ENCODE assay signal across 1 cellular context in the genomic region with DNA sequence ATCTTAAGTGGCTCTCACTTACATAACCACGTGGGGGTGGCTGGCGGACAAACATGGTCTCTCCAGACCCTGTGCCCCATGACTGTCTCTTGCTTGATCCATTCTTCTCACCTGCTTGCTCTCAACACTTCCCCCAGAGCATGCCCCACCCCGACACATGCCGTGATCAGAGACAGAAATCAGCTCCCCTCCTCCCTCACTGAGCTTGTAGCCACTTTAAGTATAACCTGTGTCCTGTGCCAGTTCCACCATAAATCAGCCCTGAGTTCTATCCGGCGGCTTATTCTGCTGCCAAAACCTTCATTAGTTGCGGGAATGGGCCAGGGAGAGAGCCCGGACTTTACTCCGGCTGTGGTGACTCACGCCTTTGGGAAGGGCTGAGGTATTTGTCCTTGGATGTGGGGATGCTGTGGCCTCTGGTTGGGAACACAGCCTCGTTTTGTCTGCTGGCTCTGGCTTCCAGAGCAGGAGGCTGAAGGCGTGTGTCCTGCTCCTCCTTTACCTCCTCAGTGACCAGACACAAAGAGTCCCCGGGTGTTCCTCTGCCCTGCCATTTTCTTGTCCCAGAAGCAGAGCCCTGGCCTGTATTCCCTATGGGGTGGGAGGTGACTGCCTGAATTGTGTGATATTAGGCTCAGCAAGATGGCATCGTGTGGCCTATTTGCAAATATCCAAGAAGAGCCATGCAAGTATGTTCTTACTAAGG.
TF ChIP-seq lines count a peak whose summit lies in the region.

No MANE protein-coding gene starts in this region.

TF ChIP-seq in HepG2, 621 proteins besides CTCF, POLR2A, EP300 and RAD21 (continued from another document and continues in another):
- TF ChIP-seq, protein P1, sequence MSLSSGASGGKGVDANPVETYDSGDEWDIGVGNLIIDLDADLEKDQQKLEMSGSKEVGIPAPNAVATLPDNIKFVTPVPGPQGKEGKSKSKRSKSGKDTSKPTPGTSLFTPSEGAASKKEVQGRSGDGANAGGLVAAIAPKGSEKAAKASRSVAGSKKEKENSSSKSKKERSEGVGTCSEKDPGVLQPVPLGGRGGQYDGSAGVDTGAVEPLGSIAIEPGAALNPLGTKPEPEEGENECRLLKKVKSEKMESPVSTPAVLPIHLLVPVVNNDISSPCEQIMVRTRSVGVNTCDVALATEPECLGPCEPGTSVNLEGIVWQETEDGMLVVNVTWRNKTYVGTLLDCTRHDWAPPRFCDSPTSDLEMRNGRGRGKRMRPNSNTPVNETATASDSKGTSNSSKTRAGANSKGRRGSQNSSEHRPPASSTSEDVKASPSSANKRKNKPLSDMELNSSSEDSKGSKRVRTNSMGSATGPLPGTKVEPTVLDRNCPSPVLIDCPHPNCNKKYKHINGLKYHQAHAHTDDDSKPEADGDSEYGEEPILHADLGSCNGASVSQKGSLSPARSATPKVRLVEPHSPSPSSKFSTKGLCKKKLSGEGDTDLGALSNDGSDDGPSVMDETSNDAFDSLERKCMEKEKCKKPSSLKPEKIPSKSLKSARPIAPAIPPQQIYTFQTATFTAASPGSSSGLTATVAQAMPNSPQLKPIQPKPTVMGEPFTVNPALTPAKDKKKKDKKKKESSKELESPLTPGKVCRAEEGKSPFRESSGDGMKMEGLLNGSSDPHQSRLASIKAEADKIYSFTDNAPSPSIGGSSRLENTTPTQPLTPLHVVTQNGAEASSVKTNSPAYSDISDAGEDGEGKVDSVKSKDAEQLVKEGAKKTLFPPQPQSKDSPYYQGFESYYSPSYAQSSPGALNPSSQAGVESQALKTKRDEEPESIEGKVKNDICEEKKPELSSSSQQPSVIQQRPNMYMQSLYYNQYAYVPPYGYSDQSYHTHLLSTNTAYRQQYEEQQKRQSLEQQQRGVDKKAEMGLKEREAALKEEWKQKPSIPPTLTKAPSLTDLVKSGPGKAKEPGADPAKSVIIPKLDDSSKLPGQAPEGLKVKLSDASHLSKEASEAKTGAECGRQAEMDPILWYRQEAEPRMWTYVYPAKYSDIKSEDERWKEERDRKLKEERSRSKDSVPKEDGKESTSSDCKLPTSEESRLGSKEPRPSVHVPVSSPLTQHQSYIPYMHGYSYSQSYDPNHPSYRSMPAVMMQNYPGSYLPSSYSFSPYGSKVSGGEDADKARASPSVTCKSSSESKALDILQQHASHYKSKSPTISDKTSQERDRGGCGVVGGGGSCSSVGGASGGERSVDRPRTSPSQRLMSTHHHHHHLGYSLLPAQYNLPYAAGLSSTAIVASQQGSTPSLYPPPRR (CRISPR knock-in tag; IDR thresholded peaks at IDR 0.05; ENCODE audit: borderline replicate concordance), result peak; percentile 61; the same call in 1 of the 2 replicates
- TF ChIP-seq, protein P2, sequence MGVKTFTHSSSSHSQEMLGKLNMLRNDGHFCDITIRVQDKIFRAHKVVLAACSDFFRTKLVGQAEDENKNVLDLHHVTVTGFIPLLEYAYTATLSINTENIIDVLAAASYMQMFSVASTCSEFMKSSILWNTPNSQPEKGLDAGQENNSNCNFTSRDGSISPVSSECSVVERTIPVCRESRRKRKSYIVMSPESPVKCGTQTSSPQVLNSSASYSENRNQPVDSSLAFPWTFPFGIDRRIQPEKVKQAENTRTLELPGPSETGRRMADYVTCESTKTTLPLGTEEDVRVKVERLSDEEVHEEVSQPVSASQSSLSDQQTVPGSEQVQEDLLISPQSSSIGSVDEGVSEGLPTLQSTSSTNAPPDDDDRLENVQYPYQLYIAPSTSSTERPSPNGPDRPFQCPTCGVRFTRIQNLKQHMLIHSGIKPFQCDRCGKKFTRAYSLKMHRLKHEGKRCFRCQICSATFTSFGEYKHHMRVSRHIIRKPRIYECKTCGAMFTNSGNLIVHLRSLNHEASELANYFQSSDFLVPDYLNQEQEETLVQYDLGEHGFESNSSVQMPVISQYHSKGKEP (CRISPR knock-in tag; IDR thresholded peaks at IDR 0.05), result peak; percentile 2; the same call in 1 of the 2 replicates
- TF ChIP-seq ZNF782 (CRISPR knock-in tag; IDR thresholded peaks at IDR 0.05; ENCODE audit: borderline replicate concordance) (no peak), CAMTA2 (CRISPR knock-in tag; IDR thresholded peaks at IDR 0.05; ENCODE audit: borderline replicate concordance) (0 out of 2 replicates have a peak, but pooled peaks have one; percentile 4), ZBTB42 (CRISPR knock-in tag; IDR thresholded peaks at IDR 0.05) (no peak), REL (CRISPR knock-in tag; conservative IDR thresholded peaks at IDR 0.05) (no peak), ZSCAN29 (CRISPR knock-in tag; conservative IDR thresholded peaks at IDR 0.05) (no peak), BORCS8-MEF2B (CRISPR knock-in tag; IDR thresholded peaks at IDR 0.05) (no peak; the same call in 1 of the 2 replicates), TEAD3 (CRISPR knock-in tag; optimal IDR thresholded peaks at IDR 0.05; ENCODE audit: borderline replicate concordance) (peak; percentile 95), DR1 (CRISPR knock-in tag; IDR thresholded peaks at IDR 0.05) (peak; percentile 84), JUNB (CRISPR knock-in tag; IDR thresholded peaks at IDR 0.05; ENCODE audit: borderline replicate concordance) (peak; percentile 100), ARNTL (CRISPR knock-in tag; IDR thresholded peaks at IDR 0.05) (peak; percentile 74), MAFF (IDR thresholded peaks at IDR 0.05; ENCODE audit: low read depth, low read length) (no peak), SKI (IDR thresholded peaks at IDR 0.05; ENCODE audit: partially characterized antibody) (peak; percentile 83), ZNF510 (CRISPR knock-in tag; IDR thresholded peaks at IDR 0.05; ENCODE audit: low read depth) (no peak; the same call in 1 of the 2 replicates), CCAR2 (optimal IDR thresholded peaks at IDR 0.05; ENCODE audit: low read depth, low read length) (no peak), ZNF879 (CRISPR knock-in tag; IDR thresholded peaks at IDR 0.05) (no peak), ZNF766 (CRISPR knock-in tag; IDR thresholded peaks at IDR 0.05; ENCODE audit: borderline replicate concordance) (no peak), MEF2D (CRISPR knock-in tag; IDR thresholded peaks at IDR 0.05) (no peak; the same call in 1 of the 2 replicates), ZNF234 (CRISPR knock-in tag; conservative IDR thresholded peaks at IDR 0.05) (no peak), NFRKB (IDR thresholded peaks at IDR 0.05) (peak; percentile 75; the same call in 1 of the 2 replicates), RFXANK (CRISPR knock-in tag; IDR thresholded peaks at IDR 0.05) (peak; percentile 52; the same call in 1 of the 2 replicates), ZNF788 (CRISPR knock-in tag; IDR thresholded peaks at IDR 0.05; ENCODE audit: borderline replicate concordance) (peak; percentile 62; the same call in 1 of the 2 replicates), ZNF383 (CRISPR knock-in tag; IDR thresholded peaks at IDR 0.05; ENCODE audit: borderline replicate concordance) (no peak), ZZZ3 (CRISPR knock-in tag; IDR thresholded peaks at IDR 0.05; ENCODE audit: borderline replicate concordance) (no peak), ZNF20 (CRISPR knock-in tag; IDR thresholded peaks at IDR 0.05) (0 out of 2 replicates have a peak, but pooled peaks have one; percentile 13), ZNF326 (CRISPR knock-in tag; IDR thresholded peaks at IDR 0.05; ENCODE audit: borderline replicate concordance) (no peak), PHF5A (CRISPR knock-in tag; IDR thresholded peaks at IDR 0.05; ENCODE audit: low read depth, unreplicated experiment) (peak; percentile 90), MTF2 (CRISPR knock-in tag; IDR thresholded peaks at IDR 0.05; ENCODE audit: borderline replicate concordance) (peak; percentile 64; the same call in 1 of the 2 replicates)
- TF ChIP-seq, protein P3, sequence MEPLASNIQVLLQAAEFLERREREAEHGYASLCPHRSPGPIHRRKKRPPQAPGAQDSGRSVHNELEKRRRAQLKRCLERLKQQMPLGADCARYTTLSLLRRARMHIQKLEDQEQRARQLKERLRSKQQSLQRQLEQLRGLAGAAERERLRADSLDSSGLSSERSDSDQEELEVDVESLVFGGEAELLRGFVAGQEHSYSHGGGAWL (CRISPR knock-in tag; IDR thresholded peaks at IDR 0.05), result peak; percentile 29; the same call in 1 of the 2 replicates
- TF ChIP-seq, protein P4, sequence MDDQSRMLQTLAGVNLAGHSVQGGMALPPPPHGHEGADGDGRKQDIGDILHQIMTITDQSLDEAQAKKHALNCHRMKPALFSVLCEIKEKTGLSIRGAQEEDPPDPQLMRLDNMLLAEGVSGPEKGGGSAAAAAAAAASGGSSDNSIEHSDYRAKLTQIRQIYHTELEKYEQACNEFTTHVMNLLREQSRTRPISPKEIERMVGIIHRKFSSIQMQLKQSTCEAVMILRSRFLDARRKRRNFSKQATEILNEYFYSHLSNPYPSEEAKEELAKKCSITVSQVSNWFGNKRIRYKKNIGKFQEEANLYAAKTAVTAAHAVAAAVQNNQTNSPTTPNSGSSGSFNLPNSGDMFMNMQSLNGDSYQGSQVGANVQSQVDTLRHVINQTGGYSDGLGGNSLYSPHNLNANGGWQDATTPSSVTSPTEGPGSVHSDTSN (CRISPR knock-in tag; IDR thresholded peaks at IDR 0.05; ENCODE audit: borderline replicate concordance), result no peak
- TF ChIP-seq, protein P5, sequence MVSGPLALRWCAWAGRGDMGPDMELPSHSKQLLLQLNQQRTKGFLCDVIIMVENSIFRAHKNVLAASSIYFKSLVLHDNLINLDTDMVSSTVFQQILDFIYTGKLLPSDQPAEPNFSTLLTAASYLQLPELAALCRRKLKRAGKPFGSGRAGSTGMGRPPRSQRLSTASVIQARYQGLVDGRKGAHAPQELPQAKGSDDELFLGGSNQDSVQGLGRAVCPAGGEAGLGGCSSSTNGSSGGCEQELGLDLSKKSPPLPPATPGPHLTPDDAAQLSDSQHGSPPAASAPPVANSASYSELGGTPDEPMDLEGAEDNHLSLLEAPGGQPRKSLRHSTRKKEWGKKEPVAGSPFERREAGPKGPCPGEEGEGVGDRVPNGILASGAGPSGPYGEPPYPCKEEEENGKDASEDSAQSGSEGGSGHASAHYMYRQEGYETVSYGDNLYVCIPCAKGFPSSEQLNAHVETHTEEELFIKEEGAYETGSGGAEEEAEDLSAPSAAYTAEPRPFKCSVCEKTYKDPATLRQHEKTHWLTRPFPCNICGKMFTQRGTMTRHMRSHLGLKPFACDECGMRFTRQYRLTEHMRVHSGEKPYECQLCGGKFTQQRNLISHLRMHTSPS (CRISPR knock-in tag; IDR thresholded peaks at IDR 0.05; ENCODE audit: low read depth), result no peak; the same call in 1 of the 2 replicates
- TF ChIP-seq, protein P6, sequence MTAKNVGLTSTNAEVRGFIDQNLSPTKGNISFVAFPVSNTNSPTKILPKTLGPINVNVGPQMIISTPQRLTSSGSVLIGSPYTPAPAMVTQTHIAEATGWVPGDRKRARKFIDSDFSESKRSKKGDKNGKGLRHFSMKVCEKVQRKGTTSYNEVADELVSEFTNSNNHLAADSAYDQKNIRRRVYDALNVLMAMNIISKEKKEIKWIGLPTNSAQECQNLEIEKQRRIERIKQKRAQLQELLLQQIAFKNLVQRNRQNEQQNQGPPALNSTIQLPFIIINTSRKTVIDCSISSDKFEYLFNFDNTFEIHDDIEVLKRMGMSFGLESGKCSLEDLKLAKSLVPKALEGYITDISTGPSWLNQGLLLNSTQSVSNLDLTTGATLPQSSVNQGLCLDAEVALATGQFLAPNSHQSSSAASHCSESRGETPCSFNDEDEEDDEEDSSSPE (CRISPR knock-in tag; IDR thresholded peaks at IDR 0.05), result peak; percentile 68; the same call in 1 of the 2 replicates
- TF ChIP-seq, protein P7, sequence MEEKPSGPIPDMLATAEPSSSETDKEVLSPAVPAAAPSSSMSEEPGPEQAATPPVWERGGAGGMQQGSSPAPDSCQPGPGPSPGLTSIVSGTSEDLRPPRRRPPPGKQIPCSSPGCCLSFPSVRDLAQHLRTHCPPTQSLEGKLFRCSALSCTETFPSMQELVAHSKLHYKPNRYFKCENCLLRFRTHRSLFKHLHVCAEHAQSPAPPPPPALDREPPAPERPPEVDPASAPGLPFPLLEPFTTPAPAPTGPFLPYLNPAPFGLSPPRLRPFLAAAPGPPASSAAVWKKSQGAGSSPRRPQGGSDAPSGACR (CRISPR knock-in tag; IDR thresholded peaks at IDR 0.05), result peak; percentile 84; the same call in 1 of the 2 replicates
- TF ChIP-seq, protein P8, sequence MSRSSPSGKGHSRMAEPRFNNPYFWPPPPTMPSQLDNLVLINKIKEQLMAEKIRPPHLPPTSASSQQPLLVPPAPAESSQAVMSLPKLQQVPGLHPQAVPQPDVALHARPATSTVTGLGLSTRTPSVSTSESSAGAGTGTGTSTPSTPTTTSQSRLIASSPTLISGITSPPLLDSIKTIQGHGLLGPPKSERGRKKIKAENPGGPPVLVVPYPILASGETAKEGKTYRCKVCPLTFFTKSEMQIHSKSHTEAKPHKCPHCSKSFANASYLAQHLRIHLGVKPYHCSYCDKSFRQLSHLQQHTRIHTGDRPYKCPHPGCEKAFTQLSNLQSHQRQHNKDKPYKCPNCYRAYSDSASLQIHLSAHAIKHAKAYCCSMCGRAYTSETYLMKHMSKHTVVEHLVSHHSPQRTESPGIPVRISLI (CRISPR knock-in tag; IDR thresholded peaks at IDR 0.05; ENCODE audit: borderline replicate concordance), result no peak
- TF ChIP-seq, protein P9, sequence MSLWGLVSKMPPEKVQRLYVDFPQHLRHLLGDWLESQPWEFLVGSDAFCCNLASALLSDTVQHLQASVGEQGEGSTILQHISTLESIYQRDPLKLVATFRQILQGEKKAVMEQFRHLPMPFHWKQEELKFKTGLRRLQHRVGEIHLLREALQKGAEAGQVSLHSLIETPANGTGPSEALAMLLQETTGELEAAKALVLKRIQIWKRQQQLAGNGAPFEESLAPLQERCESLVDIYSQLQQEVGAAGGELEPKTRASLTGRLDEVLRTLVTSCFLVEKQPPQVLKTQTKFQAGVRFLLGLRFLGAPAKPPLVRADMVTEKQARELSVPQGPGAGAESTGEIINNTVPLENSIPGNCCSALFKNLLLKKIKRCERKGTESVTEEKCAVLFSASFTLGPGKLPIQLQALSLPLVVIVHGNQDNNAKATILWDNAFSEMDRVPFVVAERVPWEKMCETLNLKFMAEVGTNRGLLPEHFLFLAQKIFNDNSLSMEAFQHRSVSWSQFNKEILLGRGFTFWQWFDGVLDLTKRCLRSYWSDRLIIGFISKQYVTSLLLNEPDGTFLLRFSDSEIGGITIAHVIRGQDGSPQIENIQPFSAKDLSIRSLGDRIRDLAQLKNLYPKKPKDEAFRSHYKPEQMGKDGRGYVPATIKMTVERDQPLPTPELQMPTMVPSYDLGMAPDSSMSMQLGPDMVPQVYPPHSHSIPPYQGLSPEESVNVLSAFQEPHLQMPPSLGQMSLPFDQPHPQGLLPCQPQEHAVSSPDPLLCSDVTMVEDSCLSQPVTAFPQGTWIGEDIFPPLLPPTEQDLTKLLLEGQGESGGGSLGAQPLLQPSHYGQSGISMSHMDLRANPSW (CRISPR knock-in tag; IDR thresholded peaks at IDR 0.05; ENCODE audit: borderline replicate concordance), result 0 out of 2 replicates have a peak, but pooled peaks have one; percentile 28
- TF ChIP-seq, protein P10, sequence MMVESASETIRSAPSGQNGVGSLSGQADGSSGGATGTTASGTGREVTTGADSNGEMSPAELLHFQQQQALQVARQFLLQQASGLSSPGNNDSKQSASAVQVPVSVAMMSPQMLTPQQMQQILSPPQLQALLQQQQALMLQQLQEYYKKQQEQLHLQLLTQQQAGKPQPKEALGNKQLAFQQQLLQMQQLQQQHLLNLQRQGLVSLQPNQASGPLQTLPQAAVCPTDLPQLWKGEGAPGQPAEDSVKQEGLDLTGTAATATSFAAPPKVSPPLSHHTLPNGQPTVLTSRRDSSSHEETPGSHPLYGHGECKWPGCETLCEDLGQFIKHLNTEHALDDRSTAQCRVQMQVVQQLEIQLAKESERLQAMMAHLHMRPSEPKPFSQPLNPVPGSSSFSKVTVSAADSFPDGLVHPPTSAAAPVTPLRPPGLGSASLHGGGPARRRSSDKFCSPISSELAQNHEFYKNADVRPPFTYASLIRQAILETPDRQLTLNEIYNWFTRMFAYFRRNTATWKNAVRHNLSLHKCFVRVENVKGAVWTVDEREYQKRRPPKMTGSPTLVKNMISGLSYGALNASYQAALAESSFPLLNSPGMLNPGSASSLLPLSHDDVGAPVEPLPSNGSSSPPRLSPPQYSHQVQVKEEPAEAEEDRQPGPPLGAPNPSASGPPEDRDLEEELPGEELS (CRISPR knock-in tag; IDR thresholded peaks at IDR 0.05), result peak; percentile 87
